In genomic region chr1:212283741-212284140, GRCh38 we compare ENCODE assay signal across 10 cellular contexts. TPM values are rescaled to one million over a fixed set of nuclear protein-coding genes. Genes with fewer than 3 reads are reported as not detected.
A peak's percentile ranks its signal among the peaks of the same experiment; 100 is the strongest.
DNase-seq lines count a peak whose midpoint lies in the region; ATAC-seq, FAIRE-seq and TF ChIP-seq lines count a peak whose summit lies in the region.
"Had no signal": no experiment of that assay in that cellular context is flagged by ENCODE, and none has a peak within 500 bp of the region (broad histone marks: within the 10 kb centered on the region; RNA-seq: fewer than 3 reads in every experiment).

No MANE protein-coding gene starts in this region.

- H3K9me3 ChIP-seq in esophagus squamous epithelium: no peaks in the 10 kb centered on the region
- H3K9me3 ChIP-seq: SK-N-SH had no signal

- H3K4me1 Mint-ChIP-seq in activated T-cell treated with anti-CD3 and anti-CD28 coated beads, Interleukin-2, amount 50 U/mL, for 24 hours (ENCODE audit: low read depth): peaks cover 27% of the 10 kb centered on the region
- H3K4me1 Mint-ChIP-seq in T-cell: peaks cover 28 to 44% (median 31%) of the 10 kb centered on the region in 3 donors
- peaks cover 31% of the 10 kb centered on the region for H3K4me1 Mint-ChIP-seq in stimulated activated memory B cell treated with anti-CD40 and anti-IgM and Interleukin-4, amounts not matched to agents 10 μg/mL and 1 μg/mL and 100 μg/mL, for 72 hours

- no peak for FAIRE-seq in RCC 7860 (lab: Jason Lieb, UNC)

- H3K4me3 ChIP-seq in esophagus squamous epithelium: peak overlapping the region in 3 of 4 donors; percentile 64 to 89 (median 81)

- H3K36me3 Mint-ChIP-seq in activated T-cell treated with anti-CD3 and anti-CD28 coated beads, Interleukin-2, amount 50 U/mL, for 24 hours (ENCODE audit: low read depth): peaks cover 22% of the 10 kb centered on the region
- no peaks in the 10 kb centered on the region for H3K36me3 Mint-ChIP-seq in T-cell
- H3K36me3 Mint-ChIP-seq in stimulated activated memory B cell treated with anti-CD40 and anti-IgM and Interleukin-4, amounts not matched to agents 10 μg/mL and 1 μg/mL and 100 μg/mL, for 72 hours: no peaks in the 10 kb centered on the region

- TF ChIP-seq CTCF in esophagus squamous epithelium (IDR thresholded peaks at IDR 0.05): no peak

- ATAC-seq in T-cell (replicated peaks in 1 of 4) (no peak), HG03039 (IDR thresholded peaks at IDR 0.05; ENCODE audit: unreplicated experiment) (no peak)
- ATAC-seq in stimulated activated memory B cell treated with anti-CD40 and anti-IgM and Interleukin-4, amounts not matched to agents 10 μg/mL and 1 μg/mL and 100 μg/mL, for 72 hours: no peak

- H3K27me3 ChIP-seq in esophagus squamous epithelium: no peaks in the 10 kb centered on the region

- H3K27ac ChIP-seq in esophagus squamous epithelium: peak overlapping the region in 2 of 4 donors; percentile 99

- CTCF ChIA-PET in T-cell (lab: Charles Lee): interaction anchor here in 1 of 2 donors (1.2 kb wide), 1 partner anchor 213 kb away, joined by 8 read pairs; no protein-coding TSS in a partner anchor

- WGBS in esophagus squamous epithelium, 2 donors: 38 to 81% methylated on average over 9 of the region's 9 CpGs

- H3K4me1 ChIP-seq in esophagus squamous epithelium: peaks cover 3 to 30% (median 4%) of the 10 kb centered on the region in 3 donors

- peak overlapping the region; percentile 97 for H3K4me3 Mint-ChIP-seq in activated T-cell treated with anti-CD3 and anti-CD28 coated beads, Interleukin-2, amount 50 U/mL, for 24 hours
- H3K4me3 Mint-ChIP-seq in T-cell: peak overlapping the region; percentile 95 to 99 (median 97)
- peak overlapping the region; percentile 96 for H3K4me3 Mint-ChIP-seq in stimulated activated memory B cell treated with anti-CD40 and anti-IgM and Interleukin-4, amounts not matched to agents 10 μg/mL and 1 μg/mL and 100 μg/mL, for 72 hours

- TF ChIP-seq POLR2A in esophagus squamous epithelium (IDR thresholded peaks at IDR 0.05): no peak

- no peak overlapping the region for H3K27ac Mint-ChIP-seq in activated T-cell treated with anti-CD3 and anti-CD28 coated beads, Interleukin-2, amount 50 U/mL, for 24 hours
- peak overlapping the region; percentile 30 to 72 for H3K27ac Mint-ChIP-seq in T-cell
- peak overlapping the region; percentile 95 for H3K27ac Mint-ChIP-seq in stimulated activated memory B cell treated with anti-CD40 and anti-IgM and Interleukin-4, amounts not matched to agents 10 μg/mL and 1 μg/mL and 100 μg/mL, for 72 hours

- no peaks in the 10 kb centered on the region for H3K27me3 Mint-ChIP-seq in activated T-cell treated with anti-CD3 and anti-CD28 coated beads, Interleukin-2, amount 50 U/mL, for 24 hours
- no peaks in the 10 kb centered on the region for H3K27me3 Mint-ChIP-seq in T-cell
- H3K27me3 Mint-ChIP-seq in stimulated activated memory B cell treated with anti-CD40 and anti-IgM and Interleukin-4, amounts not matched to agents 10 μg/mL and 1 μg/mL and 100 μg/mL, for 72 hours: no peaks in the 10 kb centered on the region

- no peaks in the 10 kb centered on the region for H3K36me3 ChIP-seq in esophagus squamous epithelium

- POLR2A ChIA-PET in T-cell (lab: Charles Lee): interaction anchor here (0.6 to 1.5 kb wide), 4 partner anchors 27 to 431 kb away, joined by 3 to 11 read pairs (median 7); no protein-coding TSS in a partner anchor

- no peaks in the 10 kb centered on the region for H3K9me3 Mint-ChIP-seq in activated T-cell treated with anti-CD3 and anti-CD28 coated beads, Interleukin-2, amount 50 U/mL, for 24 hours
- H3K9me3 Mint-ChIP-seq in T-cell: no peaks in the 10 kb centered on the region
- H3K9me3 Mint-ChIP-seq in stimulated activated memory B cell treated with anti-CD40 and anti-IgM and Interleukin-4, amounts not matched to agents 10 μg/mL and 1 μg/mL and 100 μg/mL, for 72 hours: no peaks in the 10 kb centered on the region

- DNase-seq in activated T-cell treated with anti-CD3 and anti-CD28 coated beads, Interleukin-2, amount 50 U/mL, for 24 hours: no peak
- DNase-seq in activated T-cell treated with anti-CD3 and anti-CD28 coated beads for 4 hours (no peak), T-cell (peak in 14 of 34 experiments; percentile 4 to 43 (median 14)), esophagus squamous epithelium (lab: John Stamatoyannopoulos, UW) (no peak), RCC 7860 (ENCODE audit: low spot score) (no peak)
- no peak for DNase-seq in stimulated activated CD4-positive, alpha-beta T cell treated with anti-CD3 and anti-CD28 coated beads, Interleukin-12 subunit alpha, Interleukin-12 subunit beta, amount 100 ng/mL, for 4 hours
- DNase-seq: activated effector memory CD4-positive, alpha-beta T cell treated with Interleukin-2 at 50 U/mL for 16 hours; SK-N-SH had no signal

- intact Hi-C loops in esophagus squamous epithelium (cut with DNase I): no loop called here

RNA-seq across cellular contexts. Expression of gene PPP2R5A, which starts 1.5 kb away (rescaled TPM):
- 10 to 100 TPM; 40.4 to 51.1 (median 46.7) TPM for total RNA-seq in T-cell
- total RNA-seq in esophagus squamous epithelium: 10 to 100 TPM; 57.5 to 78.8 (median 63.7) TPM
